11 cellular contexts compared by ENCODE assay signal in the genomic region with DNA sequence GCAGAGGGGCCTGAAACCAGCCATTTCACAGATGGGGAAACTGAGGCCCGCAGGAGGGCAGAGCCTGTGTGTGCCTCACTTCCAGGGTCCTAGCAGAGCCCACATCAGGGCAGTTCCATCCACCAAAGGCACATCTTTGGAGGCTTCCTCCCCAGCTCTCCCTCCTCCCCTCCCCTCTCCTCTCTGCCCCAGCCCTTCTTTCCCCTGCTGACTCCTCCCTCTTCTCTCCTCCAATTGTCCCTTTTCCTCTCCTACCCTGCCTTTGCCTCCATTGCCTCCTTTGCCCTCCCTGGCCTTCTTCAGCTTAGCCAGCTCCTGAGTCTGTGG. TPM values are rescaled to one million over a fixed set of nuclear protein-coding genes. Genes with fewer than 3 reads are reported as not detected.
DNase-seq lines count a peak whose midpoint lies in the region; TF ChIP-seq lines count a peak whose summit lies in the region.
"Had no signal": no experiment of that assay in that cellular context is flagged by ENCODE, and none has a peak within 500 bp of the region (broad histone marks: within the 10 kb centered on the region; RNA-seq: fewer than 3 reads in every experiment).

No MANE protein-coding gene starts in this region.

- no peaks in the 10 kb centered on the region for H3K36me3 Mint-ChIP-seq in mesothelial cell of epicardium
- no peaks in the 10 kb centered on the region for H3K36me3 Mint-ChIP-seq in type B pancreatic cell
- H3K36me3 Mint-ChIP-seq in activated CD4-positive, alpha-beta memory T cell treated with anti-CD3 and anti-CD28 coated beads, Interleukin-2, amount 10 ng/mL, durations not matched to agents 7 days and 5 days (ENCODE audit: low read depth), result no peaks in the 10 kb centered on the region
- H3K36me3 Mint-ChIP-seq: activated naive CD4-positive, alpha-beta T cell treated with anti-CD3 and anti-CD28 coated beads, Interleukin-2, amount 10 ng/mL, durations not matched to agents 7 days and 5 days; CD4-positive, CD25-positive, alpha-beta regulatory T cell had no signal

- no peaks in the 10 kb centered on the region for H3K9me3 Mint-ChIP-seq in mesothelial cell of epicardium
- H3K9me3 Mint-ChIP-seq in type B pancreatic cell, result no peaks in the 10 kb centered on the region
- no peaks in the 10 kb centered on the region for H3K9me3 Mint-ChIP-seq in activated CD4-positive, alpha-beta memory T cell treated with anti-CD3 and anti-CD28 coated beads, Interleukin-2, amount 10 ng/mL, durations not matched to agents 7 days and 5 days
- H3K9me3 Mint-ChIP-seq: activated naive CD4-positive, alpha-beta T cell treated with anti-CD3 and anti-CD28 coated beads, Interleukin-2, amount 10 ng/mL, durations not matched to agents 7 days and 5 days had no signal

- H3K36me3 ChIP-seq in HUES64 (ENCODE audit: insufficient read depth, low read length), result no peaks in the 10 kb centered on the region; the same call in 1 of the 2 replicates

- 52% methylated on average over 1 of the region's 1 CpG for WGBS in HUES64

- TF ChIP-seq CTCF in coronary artery (IDR thresholded peaks at IDR 0.05), result no peak
- no peak for TF ChIP-seq CTCF in mesothelial cell of epicardium (IDR thresholded peaks at IDR 0.05; ENCODE audit: unreplicated experiment)
- no peak for TF ChIP-seq CTCF in type B pancreatic cell (conservative IDR thresholded peaks at IDR 0.05)

- H3K4me3 Mint-ChIP-seq in mesothelial cell of epicardium, result peak overlapping the region; percentile 43
- H3K4me3 Mint-ChIP-seq in type B pancreatic cell, result peak overlapping the region; percentile 29
- H3K4me3 Mint-ChIP-seq in activated CD4-positive, alpha-beta memory T cell treated with anti-CD3 and anti-CD28 coated beads, Interleukin-2, amount 10 ng/mL, durations not matched to agents 7 days and 5 days, result no peak overlapping the region
- H3K4me3 Mint-ChIP-seq: activated naive CD4-positive, alpha-beta T cell treated with anti-CD3 and anti-CD28 coated beads, Interleukin-2, amount 10 ng/mL, durations not matched to agents 7 days and 5 days; CD4-positive, CD25-positive, alpha-beta regulatory T cell had no signal

- H3K9me3 ChIP-seq in HUES64 (ENCODE audit: insufficient read depth, low read depth, low read length), result no peaks in the 10 kb centered on the region

- H3K27me3 ChIP-seq in HUES64 (ENCODE audit: insufficient read depth, low read length), result peaks cover 31% of the 10 kb centered on the region

- H3K27ac ChIP-seq in HUES64 (ENCODE audit: low read depth, low read length) (no peak overlapping the region), coronary artery (no peak overlapping the region)
- H3K27ac ChIP-seq: VCaP had no signal

- peaks cover 3% of the 10 kb centered on the region; the same call in 1 of the 2 replicates for H3K4me1 ChIP-seq in HUES64 (ENCODE audit: insufficient read depth, low read length)

- H3K27ac Mint-ChIP-seq in mesothelial cell of epicardium (no peak overlapping the region), type B pancreatic cell (no peak overlapping the region)
- H3K27ac Mint-ChIP-seq in activated CD4-positive, alpha-beta memory T cell treated with anti-CD3 and anti-CD28 coated beads, Interleukin-2, amount 10 ng/mL, durations not matched to agents 7 days and 5 days, result no peak overlapping the region
- H3K27ac Mint-ChIP-seq: activated naive CD4-positive, alpha-beta T cell treated with anti-CD3 and anti-CD28 coated beads, Interleukin-2, amount 10 ng/mL, durations not matched to agents 7 days and 5 days; CD4-positive, CD25-positive, alpha-beta regulatory T cell had no signal

- no peak overlapping the region; the same call in 1 of the 2 replicates for H3K9ac ChIP-seq in HUES64 (ENCODE audit: low read depth, low read length)

- DNase-seq in coronary artery (ENCODE audit: low spot score) (no peak), mesothelial cell of epicardium (ENCODE audit: low spot score in 2 of 2, unreplicated experiment in 2 of 2) (no peak), type B pancreatic cell (ENCODE audit: extremely low spot score, unreplicated experiment) (no peak), H4 (ENCODE audit: low spot score) (no peak)
- no peak for DNase-seq in activated CD4-positive, alpha-beta T cell treated with anti-CD3 and anti-CD28 coated beads, Interleukin-2, amount 50 U/mL, for 1 hour
- DNase-seq in activated CD4-positive, alpha-beta memory T cell treated with anti-CD3 and anti-CD28 coated beads, Interleukin-2, amount 10 ng/mL, durations not matched to agents 7 days and 5 days, result no peak
- DNase-seq: activated naive CD4-positive, alpha-beta T cell treated with anti-CD3 and anti-CD28 coated beads, Interleukin-2, amount 10 ng/mL, durations not matched to agents 7 days and 5 days; CD4-positive, CD25-positive, alpha-beta regulatory T cell; cerebellar nuclear complex had no signal

- H3K4me1 Mint-ChIP-seq in mesothelial cell of epicardium (peaks cover 30% of the 10 kb centered on the region), type B pancreatic cell (ENCODE audit: unreplicated experiment) (peaks cover 40% of the 10 kb centered on the region)
- no peaks in the 10 kb centered on the region for H3K4me1 Mint-ChIP-seq in activated CD4-positive, alpha-beta memory T cell treated with anti-CD3 and anti-CD28 coated beads, Interleukin-2, amount 10 ng/mL, durations not matched to agents 7 days and 5 days
- H3K4me1 Mint-ChIP-seq: activated naive CD4-positive, alpha-beta T cell treated with anti-CD3 and anti-CD28 coated beads, Interleukin-2, amount 10 ng/mL, durations not matched to agents 7 days and 5 days; CD4-positive, CD25-positive, alpha-beta regulatory T cell had no signal

- POLR2A ChIA-PET in activated CD4-positive, alpha-beta memory T cell treated with anti-CD3 and anti-CD28 coated beads, Interleukin-2, amount 10 ng/mL, durations not matched to agents 7 days and 5 days (lab: Charles Lee), result interaction anchor here (1.5 kb wide), 1 partner anchor 14 kb away, joined by 3 read pairs; no protein-coding TSS in a partner anchor

- H3K27me3 Mint-ChIP-seq in mesothelial cell of epicardium (ENCODE audit: low read depth) (peaks cover 61% of the 10 kb centered on the region), type B pancreatic cell (peaks cover 61% of the 10 kb centered on the region)
- peaks cover 3% of the 10 kb centered on the region for H3K27me3 Mint-ChIP-seq in activated CD4-positive, alpha-beta memory T cell treated with anti-CD3 and anti-CD28 coated beads, Interleukin-2, amount 10 ng/mL, durations not matched to agents 7 days and 5 days

- H3K4me3 ChIP-seq in HUES64 (ENCODE audit: low read length), result peak overlapping the region; percentile 54
- peak overlapping the region; percentile 64 for H3K4me3 ChIP-seq in coronary artery

- CTCF ChIA-PET in activated CD4-positive, alpha-beta memory T cell treated with anti-CD3 and anti-CD28 coated beads, Interleukin-2, amount 10 ng/mL, durations not matched to agents 7 days and 5 days (lab: Charles Lee), result no interaction called here

RNA-seq across cellular contexts. Expression of a gene that starts 56.6 kb away (rescaled TPM):
- 6.8 TPM for polyA plus RNA-seq in HUES64 (2013, experiment 1 of 2)
- 10.3 TPM for polyA plus RNA-seq in HUES64 (2013, experiment 2 of 2)
- total RNA-seq in mesothelial cell of epicardium, result 8.9 to 9.9 TPM (median 9.8 TPM) in 3 replicates
- 6.6 and 9.1 TPM in 2 replicates for total RNA-seq in type B pancreatic cell (ENCODE audit: low replicate concordance)
- 1 to 10 TPM; 4.3 to 5.6 TPM for total RNA-seq in activated CD4-positive, alpha-beta memory T cell treated with anti-CD3 and anti-CD28 coated beads, Interleukin-2, amount 10 ng/mL, durations not matched to agents 7 days and 5 days
- total RNA-seq in H4 (2014; rRNA removed; shearing (Covaris generic)), result 11.3 and 18.4 TPM in 2 replicates

RNA-seq across cellular contexts. Expression of a gene that starts 56.8 kb away (rescaled TPM):
- 0.40 TPM for polyA plus RNA-seq in HUES64 (2013, experiment 1 of 2)
- polyA plus RNA-seq in HUES64 (2013, experiment 2 of 2), result 0.63 TPM
- total RNA-seq in mesothelial cell of epicardium, result 14.9 to 19.1 TPM (median 17.9 TPM) in 3 replicates
- 5.5 and 11.6 TPM in 2 replicates for total RNA-seq in type B pancreatic cell (ENCODE audit: low replicate concordance)
- 10 to 100 TPM; 20.8 to 21.2 TPM for total RNA-seq in activated CD4-positive, alpha-beta memory T cell treated with anti-CD3 and anti-CD28 coated beads, Interleukin-2, amount 10 ng/mL, durations not matched to agents 7 days and 5 days
- total RNA-seq in H4 (2014; rRNA removed; shearing (Covaris generic)), result not detected in 2 replicates
